Comparison of ENCODE assay signal across 1 cellular context in genomic region chr10:132546567-132547420, GRCh38.
TF ChIP-seq lines count a peak whose summit lies in the region.

No MANE protein-coding gene starts in this region.

TF ChIP-seq in SK-N-SH, 30 proteins besides CTCF, POLR2A, EP300 and RAD21 (continued from another document):
- TF ChIP-seq CHD2 (IDR thresholded peaks at IDR 0.05; ENCODE audit: low read length, partially characterized antibody) (no peak), MEF2A (IDR thresholded peaks at IDR 0.05; ENCODE audit: borderline replicate concordance, low read depth) (no peak), TEAD4 (IDR thresholded peaks at IDR 0.05; ENCODE audit: borderline replicate concordance, insufficient read depth) (no peak), EZH2phosphoT487 (IDR thresholded peaks at IDR 0.05; ENCODE audit: borderline replicate concordance, low read depth) (no peak), FOXM1 (IDR thresholded peaks at IDR 0.05; ENCODE audit: low read depth) (no peak), GABPA (IDR thresholded peaks at IDR 0.05; ENCODE audit: low read depth) (no peak)
